8 cellular contexts compared by ENCODE assay signal in genomic region chr17:7888184-7888920, GRCh38. TPM values are rescaled to one million over a fixed set of nuclear protein-coding genes. Genes with fewer than 3 reads are reported as not detected.
DNase-seq lines count a peak whose midpoint lies in the region; ATAC-seq, FAIRE-seq and TF ChIP-seq lines count a peak whose summit lies in the region.

CHD3 (plus strand) TSS chr17:7888789; CDS start chr17:7889001, 212 bp downstream.

- H3K36me3 Mint-ChIP-seq in astrocyte (ENCODE audit: low read depth, unreplicated experiment) = peaks cover 16% of the 10 kb centered on the region

- H3K4me1 ChIP-seq in RWPE2 (ENCODE audit: insufficient read depth, poor library complexity, severe bottlenecking) (peaks cover 27% of the 10 kb centered on the region), astrocyte (ENCODE audit: insufficient read depth, low read length) (peaks cover 35% of the 10 kb centered on the region), spleen (peaks cover 31 to 67% (median 56%) of the 10 kb centered on the region in 6 donors)

- peak within 1 kb of the TSS; percentile 96 for H3K4me2 ChIP-seq in astrocyte (ENCODE audit: low read length)

- H3K9ac ChIP-seq in astrocyte (ENCODE audit: low read length) = peak within 1 kb of the TSS; percentile 80

- H2AFZ ChIP-seq in astrocyte (ENCODE audit: low read depth, low read length) = peak within 1 kb of the TSS; percentile 51

- DNase-seq in H4 (ENCODE audit: low spot score) = no peak
- DNase-seq in RWPE2 (ENCODE audit: low spot score) = no peak
- DNase-seq in astrocyte (ENCODE audit: low read depth) = no peak
- DNase-seq in spleen = no peak
- DNase-seq in COR-L47 (lab: John Stamatoyannopoulos, UW) = no peak
- DNase-seq in NCI-H446 treated with DMSO at 0.1 percent for 48 hours (lab: John Stamatoyannopoulos, UW) = no peak

- no peaks in the 10 kb centered on the region for H3K27me3 Mint-ChIP-seq in astrocyte (ENCODE audit: low read depth, unreplicated experiment)

- peak within 1 kb of the TSS; percentile 57 for H3K4me3 Mint-ChIP-seq in astrocyte (ENCODE audit: unreplicated experiment)

- FAIRE-seq in astrocyte (lab: Jason Lieb, UNC) = no peak

- TF ChIP-seq CTCF in RWPE2 (IDR thresholded peaks at IDR 0.05; ENCODE audit: poor library complexity, severe bottlenecking) (no peak), astrocyte (IDR thresholded peaks at IDR 0.05; ENCODE audit: insufficient read depth, low read depth, low read length) (no peak), spleen (IDR thresholded peaks at IDR 0.05 in 8 of 11, conservative IDR thresholded peaks at IDR 0.05 in 3 of 11) (no peak)

- H3K27ac ChIP-seq in RWPE2 (ENCODE audit: poor library complexity, severe bottlenecking) (peak within 1 kb of the TSS; percentile 94), astrocyte (ENCODE audit: low read depth, low read length) (peak within 1 kb of the TSS; percentile 79), spleen (peak within 1 kb of the TSS; percentile 81 to 97 (median 94))

- intact Hi-C loops in spleen (cut with DNase I; ENCODE audit: low total_unique reads) = no loop called here

- H3K4me3 ChIP-seq in RWPE2 (ENCODE audit: severe bottlenecking) (peak within 1 kb of the TSS; percentile 31), astrocyte (ENCODE audit: insufficient read depth, low read depth, low read length) (peak within 1 kb of the TSS; percentile 59), iPS-11a (ENCODE audit: low read depth, low read length) (peak within 1 kb of the TSS; percentile 31), spleen (peak within 1 kb of the TSS; percentile 47 to 93 (median 78))

- ATAC-seq in RWPE2 (ENCODE audit: low read depth) (peak; percentile 54), HG03108 (IDR thresholded peaks at IDR 0.05; ENCODE audit: unreplicated experiment) (no peak)

- H3K27ac Mint-ChIP-seq in astrocyte (ENCODE audit: unreplicated experiment) = no peak within 1 kb of the TSS

- H3K9me3 Mint-ChIP-seq in astrocyte (ENCODE audit: unreplicated experiment) = no peaks in the 10 kb centered on the region

- WGBS in spleen, 5 donors = 34 to 47% (median 38%) methylated on average over 15 to 18 of the region's 18 CpGs

- peaks cover 33% of the 10 kb centered on the region for H4K20me1 ChIP-seq in astrocyte (ENCODE audit: insufficient read depth, low read length)

- no peaks in the 10 kb centered on the region for H3K4me1 Mint-ChIP-seq in astrocyte (ENCODE audit: low read depth, unreplicated experiment)

- H3K27me3 ChIP-seq in RWPE2 (ENCODE audit: insufficient read depth, poor library complexity, severe bottlenecking) (no peaks in the 10 kb centered on the region), astrocyte (ENCODE audit: insufficient read depth, low read length) (no peaks in the 10 kb centered on the region), spleen (replicated peaks in 1 of 7) (no peaks in the 10 kb centered on the region)

- peaks cover 22% of the 10 kb centered on the region for H3K36me3 ChIP-seq in RWPE2 (ENCODE audit: low read depth)
- peaks cover 9% of the 10 kb centered on the region for H3K36me3 ChIP-seq in astrocyte (ENCODE audit: insufficient read depth, low read length)
- H3K36me3 ChIP-seq in spleen = peaks cover 0 to 39% (median 29%) of the 10 kb centered on the region in 6 donors

- peak in 1 of 3 donors; percentile 18 for TF ChIP-seq POLR2A in spleen (IDR thresholded peaks at IDR 0.05)

- no peaks in the 10 kb centered on the region for H3K9me3 ChIP-seq in RWPE2 (ENCODE audit: severe bottlenecking)
- no peaks in the 10 kb centered on the region for H3K9me3 ChIP-seq in astrocyte (ENCODE audit: insufficient read depth, low read depth, low read length)
- H3K9me3 ChIP-seq in spleen = no peaks in the 10 kb centered on the region

- peaks cover 38% of the 10 kb centered on the region for H3K79me2 ChIP-seq in astrocyte (ENCODE audit: insufficient read depth, low read length)

RNA-seq across cellular contexts. Expression of gene CHD3, which starts in this region (rescaled TPM):
- total RNA-seq in H4 (2014; rRNA removed; shearing (Covaris generic)) = 26.5 and 35.0 TPM in 2 replicates
- total RNA-seq in astrocyte (109 and 111 TPM in 2 replicates), spleen (100 to 1,000 TPM in 2 of 7 donors, 10 to 100 TPM in 5; 60.9 to 117 (median 83.6) TPM)
- polyA plus RNA-seq in spleen = 10 to 100 TPM; 37.0 to 84.3 (median 71.8) TPM
